Comparison of ENCODE assay signal across 1 cellular context in genomic region chr6:111610548-111611172, GRCh38.
TF ChIP-seq lines count a peak whose summit lies in the region.

No MANE protein-coding gene starts in this region.

TF ChIP-seq in HepG2, 621 proteins besides CTCF, POLR2A, EP300 and RAD21 (continued from another document and continues in another):
- no peak for TF ChIP-seq SRSF9 (IDR thresholded peaks at IDR 0.05; ENCODE audit: borderline replicate concordance, insufficient read depth, low read depth, low read length, poor library complexity, severe bottlenecking)
- TF ChIP-seq MXI1 (IDR thresholded peaks at IDR 0.05; ENCODE audit: borderline replicate concordance, low read depth, low read length): peak; percentile 58; the same call in 1 of the 3 replicates
- TF ChIP-seq, protein P1, sequence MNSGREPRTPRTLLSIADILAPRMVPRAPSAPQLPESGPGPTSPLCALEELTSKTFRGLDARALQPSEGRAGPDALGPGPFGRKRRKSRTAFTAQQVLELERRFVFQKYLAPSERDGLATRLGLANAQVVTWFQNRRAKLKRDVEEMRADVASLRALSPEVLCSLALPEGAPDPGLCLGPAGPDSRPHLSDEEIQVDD (CRISPR knock-in tag; IDR thresholded peaks at IDR 0.05; ENCODE audit: borderline replicate concordance): no peak
- peak; percentile 65 for TF ChIP-seq SOX5 (CRISPR knock-in tag; IDR thresholded peaks at IDR 0.05; ENCODE audit: borderline replicate concordance)
- TF ChIP-seq, protein P2, sequence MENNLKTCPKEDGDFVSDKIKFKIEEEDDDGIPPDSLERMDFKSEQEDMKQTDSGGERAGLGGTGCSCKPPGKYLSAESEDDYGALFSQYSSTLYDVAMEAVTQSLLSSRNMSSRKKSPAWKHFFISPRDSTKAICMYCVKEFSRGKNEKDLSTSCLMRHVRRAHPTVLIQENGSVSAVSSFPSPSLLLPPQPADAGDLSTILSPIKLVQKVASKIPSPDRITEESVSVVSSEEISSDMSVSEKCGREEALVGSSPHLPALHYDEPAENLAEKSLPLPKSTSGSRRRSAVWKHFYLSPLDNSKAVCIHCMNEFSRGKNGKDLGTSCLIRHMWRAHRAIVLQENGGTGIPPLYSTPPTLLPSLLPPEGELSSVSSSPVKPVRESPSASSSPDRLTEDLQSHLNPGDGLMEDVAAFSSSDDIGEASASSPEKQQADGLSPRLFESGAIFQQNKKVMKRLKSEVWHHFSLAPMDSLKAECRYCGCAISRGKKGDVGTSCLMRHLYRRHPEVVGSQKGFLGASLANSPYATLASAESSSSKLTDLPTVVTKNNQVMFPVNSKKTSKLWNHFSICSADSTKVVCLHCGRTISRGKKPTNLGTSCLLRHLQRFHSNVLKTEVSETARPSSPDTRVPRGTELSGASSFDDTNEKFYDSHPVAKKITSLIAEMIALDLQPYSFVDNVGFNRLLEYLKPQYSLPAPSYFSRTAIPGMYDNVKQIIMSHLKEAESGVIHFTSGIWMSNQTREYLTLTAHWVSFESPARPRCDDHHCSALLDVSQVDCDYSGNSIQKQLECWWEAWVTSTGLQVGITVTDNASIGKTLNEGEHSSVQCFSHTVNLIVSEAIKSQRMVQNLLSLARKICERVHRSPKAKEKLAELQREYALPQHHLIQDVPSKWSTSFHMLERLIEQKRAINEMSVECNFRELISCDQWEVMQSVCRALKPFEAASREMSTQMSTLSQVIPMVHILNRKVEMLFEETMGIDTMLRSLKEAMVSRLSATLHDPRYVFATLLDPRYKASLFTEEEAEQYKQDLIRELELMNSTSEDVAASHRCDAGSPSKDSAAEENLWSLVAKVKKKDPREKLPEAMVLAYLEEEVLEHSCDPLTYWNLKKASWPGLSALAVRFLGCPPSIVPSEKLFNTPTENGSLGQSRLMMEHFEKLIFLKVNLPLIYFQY (CRISPR knock-in tag; IDR thresholded peaks at IDR 0.05; ENCODE audit: borderline replicate concordance): peak; percentile 94
- peak; percentile 70; the same call in 1 of the 2 replicates for TF ChIP-seq SNAPC4 (CRISPR knock-in tag; IDR thresholded peaks at IDR 0.05)
- TF ChIP-seq ZNF263 (CRISPR knock-in tag; IDR thresholded peaks at IDR 0.05): peak; percentile 21; the same call in 1 of the 2 replicates
- peak; percentile 31; the same call in 1 of the 2 replicates for TF ChIP-seq NFKBIZ (CRISPR knock-in tag; IDR thresholded peaks at IDR 0.05)
- peak; percentile 90 for TF ChIP-seq ZNF510 (CRISPR knock-in tag; IDR thresholded peaks at IDR 0.05; ENCODE audit: low read depth)
- peak; percentile 20; the same call in 1 of the 2 replicates for TF ChIP-seq SP4 (CRISPR knock-in tag; IDR thresholded peaks at IDR 0.05)
- peak; percentile 73 for TF ChIP-seq MED1 (CRISPR knock-in tag; IDR thresholded peaks at IDR 0.05)
- 0 out of 2 replicates have a peak, but pooled peaks have one; percentile 26 for TF ChIP-seq NFIC (IDR thresholded peaks at IDR 0.05; ENCODE audit: low read length)
- TF ChIP-seq ZNF598 (CRISPR knock-in tag; IDR thresholded peaks at IDR 0.05; ENCODE audit: borderline replicate concordance): peak; percentile 50; the same call in 1 of the 2 replicates
- TF ChIP-seq, protein P3, sequence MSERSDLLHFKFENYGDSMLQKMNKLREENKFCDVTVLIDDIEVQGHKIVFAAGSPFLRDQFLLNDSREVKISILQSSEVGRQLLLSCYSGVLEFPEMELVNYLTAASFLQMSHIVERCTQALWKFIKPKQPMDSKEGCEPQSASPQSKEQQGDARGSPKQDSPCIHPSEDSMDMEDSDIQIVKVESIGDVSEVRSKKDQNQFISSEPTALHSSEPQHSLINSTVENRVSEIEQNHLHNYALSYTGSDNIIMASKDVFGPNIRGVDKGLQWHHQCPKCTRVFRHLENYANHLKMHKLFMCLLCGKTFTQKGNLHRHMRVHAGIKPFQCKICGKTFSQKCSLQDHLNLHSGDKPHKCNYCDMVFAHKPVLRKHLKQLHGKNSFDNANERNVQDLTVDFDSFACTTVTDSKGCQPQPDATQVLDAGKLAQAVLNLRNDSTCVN (CRISPR knock-in tag; IDR thresholded peaks at IDR 0.05; ENCODE audit: borderline replicate concordance): 0 out of 2 replicates have a peak, but pooled peaks have one; percentile 31
- no peak for TF ChIP-seq ZNF766 (CRISPR knock-in tag; IDR thresholded peaks at IDR 0.05; ENCODE audit: borderline replicate concordance)
- TF ChIP-seq TAF1 (CRISPR knock-in tag; IDR thresholded peaks at IDR 0.05): no peak; the same call in 1 of the 2 replicates
- TF ChIP-seq, protein P4, sequence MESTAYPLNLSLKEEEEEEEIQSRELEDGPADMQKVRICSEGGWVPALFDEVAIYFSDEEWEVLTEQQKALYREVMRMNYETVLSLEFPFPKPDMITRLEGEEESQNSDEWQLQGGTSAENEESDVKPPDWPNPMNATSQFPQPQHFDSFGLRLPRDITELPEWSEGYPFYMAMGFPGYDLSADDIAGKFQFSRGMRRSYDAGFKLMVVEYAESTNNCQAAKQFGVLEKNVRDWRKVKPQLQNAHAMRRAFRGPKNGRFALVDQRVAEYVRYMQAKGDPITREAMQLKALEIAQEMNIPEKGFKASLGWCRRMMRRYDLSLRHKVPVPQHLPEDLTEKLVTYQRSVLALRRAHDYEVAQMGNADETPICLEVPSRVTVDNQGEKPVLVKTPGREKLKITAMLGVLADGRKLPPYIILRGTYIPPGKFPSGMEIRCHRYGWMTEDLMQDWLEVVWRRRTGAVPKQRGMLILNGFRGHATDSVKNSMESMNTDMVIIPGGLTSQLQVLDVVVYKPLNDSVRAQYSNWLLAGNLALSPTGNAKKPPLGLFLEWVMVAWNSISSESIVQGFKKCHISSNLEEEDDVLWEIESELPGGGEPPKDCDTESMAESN (CRISPR knock-in tag; conservative IDR thresholded peaks at IDR 0.05): peak; percentile 71; the same call in 1 of the 2 replicates
- TF ChIP-seq ZNF276 (CRISPR knock-in tag; IDR thresholded peaks at IDR 0.05; ENCODE audit: low read depth): peak; percentile 81; the same call in 1 of the 2 replicates
- no peak for TF ChIP-seq GATA4 (IDR thresholded peaks at IDR 0.05; ENCODE audit: borderline replicate concordance, low read depth)
- TF ChIP-seq ZNF431 (CRISPR knock-in tag; IDR thresholded peaks at IDR 0.05; ENCODE audit: borderline replicate concordance, low read depth): 0 out of 2 replicates have a peak, but pooled peaks have one; percentile 41
- TF ChIP-seq ZNF564 (CRISPR knock-in tag; IDR thresholded peaks at IDR 0.05): peak; percentile 100
- peak; percentile 87; the same call in 1 of the 2 replicates for TF ChIP-seq THRA (CRISPR knock-in tag; IDR thresholded peaks at IDR 0.05; ENCODE audit: borderline replicate concordance)
- TF ChIP-seq ZNF562 (CRISPR knock-in tag; IDR thresholded peaks at IDR 0.05; ENCODE audit: borderline replicate concordance): no peak
- no peak for TF ChIP-seq SRSF1 (optimal IDR thresholded peaks at IDR 0.05; ENCODE audit: low read depth, low read length)
- no peak for TF ChIP-seq KMT2B (CRISPR knock-in tag; IDR thresholded peaks at IDR 0.05)
- TF ChIP-seq CENPBD1 (CRISPR knock-in tag; IDR thresholded peaks at IDR 0.05; ENCODE audit: borderline replicate concordance, low read depth): no peak
- no peak for TF ChIP-seq GRHL1 (CRISPR knock-in tag; conservative IDR thresholded peaks at IDR 0.05)
- no peak for TF ChIP-seq ZNF674 (CRISPR knock-in tag; IDR thresholded peaks at IDR 0.05; ENCODE audit: low read depth)
- TF ChIP-seq HIC2 (CRISPR knock-in tag; IDR thresholded peaks at IDR 0.05; ENCODE audit: low read depth): peak; percentile 38; the same call in 1 of the 2 replicates
- no peak for TF ChIP-seq ZNF251 (CRISPR knock-in tag; IDR thresholded peaks at IDR 0.05)
- no peak for TF ChIP-seq ZFAT (CRISPR knock-in tag; conservative IDR thresholded peaks at IDR 0.05)
- TF ChIP-seq ZNF496 (CRISPR knock-in tag; IDR thresholded peaks at IDR 0.05; ENCODE audit: insufficient replicate concordance): no peak
- no peak for TF ChIP-seq IKZF1 (IDR thresholded peaks at IDR 0.05)
- no peak for TF ChIP-seq ZNF563 (CRISPR knock-in tag; IDR thresholded peaks at IDR 0.05)
- peak; percentile 83; the same call in 1 of the 2 replicates for TF ChIP-seq TARDBP (CRISPR knock-in tag; IDR thresholded peaks at IDR 0.05)
- TF ChIP-seq ZNF772 (CRISPR knock-in tag; IDR thresholded peaks at IDR 0.05): peak; percentile 64; the same call in 1 of the 2 replicates
- TF ChIP-seq TEAD3 (CRISPR knock-in tag; optimal IDR thresholded peaks at IDR 0.05; ENCODE audit: borderline replicate concordance): peak; percentile 17
- TF ChIP-seq SMAD9 (CRISPR knock-in tag; IDR thresholded peaks at IDR 0.05): no peak
